ENCODE assay signal across 19 cellular contexts in the genomic region with DNA sequence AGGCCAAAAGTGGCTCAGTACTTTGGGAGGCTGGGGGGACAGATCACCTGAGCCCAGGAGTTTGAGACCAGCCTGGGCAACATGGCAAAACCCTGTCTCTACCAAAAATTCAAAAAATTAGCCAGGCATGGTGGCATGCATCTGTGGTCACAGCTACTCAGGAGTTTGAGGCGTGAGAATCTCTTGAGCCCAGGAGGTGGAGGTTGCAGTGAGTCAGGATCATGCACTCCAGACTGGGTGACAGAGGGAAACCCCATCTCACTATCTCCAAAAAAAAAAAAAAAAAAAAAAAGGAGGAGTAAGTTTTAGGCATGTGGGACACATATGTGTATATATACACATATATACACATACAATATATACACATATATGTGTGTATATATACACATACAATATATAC.
DNase-seq lines count a peak whose midpoint lies in the region; ATAC-seq and TF ChIP-seq lines count a peak whose summit lies in the region.
"Had no signal": no experiment of that assay in that cellular context is flagged by ENCODE, and none has a peak within 500 bp of the region (broad histone marks: within the 10 kb centered on the region; RNA-seq: fewer than 3 reads in every experiment).

No MANE protein-coding gene starts in this region.

- ATAC-seq in foreskin keratinocyte (peak; percentile 78), GM19351 (IDR thresholded peaks at IDR 0.05; ENCODE audit: unreplicated experiment) (no peak)
- ATAC-seq: left ventricle myocardium superior; natural killer cell treated with Interleukin-12 subunit alpha and Interleukin-12 subunit beta and Interleukin-15 and Interleukin-18, amount 100 ng/mL, for 72 hours had no signal

- peaks cover 24% of the 10 kb centered on the region for H3K9me3 Mint-ChIP-seq in MCF 10A (ENCODE audit: unreplicated experiment)
- H3K9me3 Mint-ChIP-seq: natural killer cell treated with Interleukin-12 subunit alpha and Interleukin-12 subunit beta and Interleukin-15 and Interleukin-18, amount 100 ng/mL, for 72 hours had no signal

- CTCF ChIA-PET in MCF 10A (lab: Yijun Ruan, JAX) = interaction anchor here (0.6 kb wide), 2 partner anchors 16 to 318 kb away, joined by 3 to 4 read pairs; no protein-coding TSS in a partner anchor

- no peaks in the 10 kb centered on the region for H3K27me3 Mint-ChIP-seq in MCF 10A (ENCODE audit: insufficient read depth, unreplicated experiment)

- H3K4me3 Mint-ChIP-seq in MCF 10A (ENCODE audit: unreplicated experiment) = no peak overlapping the region
- H3K4me3 Mint-ChIP-seq: natural killer cell treated with Interleukin-12 subunit alpha and Interleukin-12 subunit beta and Interleukin-15 and Interleukin-18, amount 100 ng/mL, for 72 hours had no signal

- TF ChIP-seq CTCF in MCF 10A (IDR thresholded peaks at IDR 0.05; ENCODE audit: unreplicated experiment) (no peak), breast epithelium (IDR thresholded peaks at IDR 0.05) (no peak), foreskin keratinocyte (conservative IDR thresholded peaks at IDR 0.05) (no peak), prostate gland (IDR thresholded peaks at IDR 0.05) (no peak)

- H3K27me3 ChIP-seq in breast epithelium (no peaks in the 10 kb centered on the region), foreskin keratinocyte (no peaks in the 10 kb centered on the region), prostate gland (replicated peaks; ENCODE audit: insufficient read depth) (no peaks in the 10 kb centered on the region)
- H3K27me3 ChIP-seq: transverse colon had no signal

- H3K27ac ChIP-seq in breast epithelium (no peak overlapping the region), foreskin keratinocyte (peak overlapping the region; percentile 35), prostate gland (no peak overlapping the region)
- H3K27ac ChIP-seq: transverse colon had no signal

- H3K4me1 ChIP-seq in breast epithelium (no peaks in the 10 kb centered on the region), foreskin keratinocyte (peaks cover 13% of the 10 kb centered on the region), prostate gland (replicated peaks) (no peaks in the 10 kb centered on the region)
- H3K4me1 ChIP-seq: transverse colon had no signal

- peak overlapping the region; percentile 1 for H3K27ac Mint-ChIP-seq in MCF 10A (ENCODE audit: low read depth, unreplicated experiment)
- H3K27ac Mint-ChIP-seq: natural killer cell treated with Interleukin-12 subunit alpha and Interleukin-12 subunit beta and Interleukin-15 and Interleukin-18, amount 100 ng/mL, for 72 hours had no signal

- intact Hi-C loops in MCF 10A (cut with micrococcal nuclease) (no loop called here), breast epithelium (cut with DNase I; ENCODE audit: low total_unique reads) (no loop called here), prostate gland (cut with DNase I) (no loop called here)

- POLR2A ChIA-PET in MCF 10A (lab: Yijun Ruan, JAX) = interaction anchor here (0.7 to 0.8 kb wide), 2 partner anchors 20 to 36 kb away, joined by 3 read pairs; no protein-coding TSS in a partner anchor

- peaks cover 7% of the 10 kb centered on the region for H3K36me3 Mint-ChIP-seq in MCF 10A (ENCODE audit: insufficient read depth, unreplicated experiment)
- H3K36me3 Mint-ChIP-seq: natural killer cell treated with Interleukin-12 subunit alpha and Interleukin-12 subunit beta and Interleukin-15 and Interleukin-18, amount 100 ng/mL, for 72 hours had no signal

- WGBS in prostate gland = 95% methylated on average over 1 of the region's 1 CpG

- H3K9me3 ChIP-seq in breast epithelium (no peaks in the 10 kb centered on the region), prostate gland (no peaks in the 10 kb centered on the region)
- H3K9me3 ChIP-seq: transverse colon had no signal

- H3K4me3 ChIP-seq in breast epithelium = no peak overlapping the region
- H3K4me3 ChIP-seq in prostate gland = no peak overlapping the region
- H3K4me3 ChIP-seq: transverse colon had no signal

- H3K36me3 ChIP-seq in breast epithelium (no peaks in the 10 kb centered on the region), prostate gland (no peaks in the 10 kb centered on the region)
- H3K36me3 ChIP-seq: transverse colon had no signal

- peak; percentile 17 for DNase-seq in MCF 10A (ENCODE audit: unreplicated experiment)
- no peak for DNase-seq in breast epithelium (ENCODE audit: low spot score in 2 of 2)
- peak; percentile 70 for DNase-seq in amniotic epithelial cell (ENCODE audit: low read depth)
- DNase-seq in foreskin keratinocyte = peak; percentile 63 to 76
- no peak for DNase-seq in OCI-M2 (lab: John Stamatoyannopoulos, UW; ENCODE audit: unreplicated experiment)
- no peak for DNase-seq in prostate gland (ENCODE audit: low spot score)
- DNase-seq in GOT3 (lab: John Stamatoyannopoulos, UW) = no peak
- DNase-seq: 8988T; activated naive CD4-positive, alpha-beta T cell treated with anti-CD3 and anti-CD28 coated beads, Interleukin-2, amount 50 U/mL, for 16 hours; central memory CD4-positive, alpha-beta T cell; COR-L47; hippocampal formation; KBM-7; left ventricle myocardium superior; NCI-H446 treated with DMSO at 0.1 percent for 48 hours; stimulated activated CD4-positive, alpha-beta T cell treated with anti-CD3 and anti-CD28 coated beads, Interleukin-4, amount 100 ng/mL, for 1 hour; transverse colon had no signal

- no TSS peak for BruUV-seq in MCF 10A (replicated peaks; lab: Mats Ljungman, UMichigan)

- TF ChIP-seq POLR2A in breast epithelium (IDR thresholded peaks at IDR 0.05) (no peak), prostate gland (IDR thresholded peaks at IDR 0.05) (no peak)

- H3K4me1 Mint-ChIP-seq in MCF 10A (ENCODE audit: insufficient read depth, unreplicated experiment) = peaks cover 25% of the 10 kb centered on the region

Comparison
In these comparisons a context has a peak if more than half of its experiments do, and no peak if none do; other contexts are left out.
1. DNase-seq: peak in MCF 10A (single experiment), amniotic epithelial cell (single experiment) and foreskin keratinocyte (2 of 2); none in breast epithelium (0 of 2), OCI-M2 (single experiment), prostate gland (single experiment) and GOT3 (single experiment).